In genomic region chr2:197500503-197501179, GRCh38 we compare ENCODE assay signal across 8 cellular contexts. TPM values are rescaled to one million over a fixed set of nuclear protein-coding genes. Genes with fewer than 3 reads are reported as not detected.
DNase-seq lines count a peak whose midpoint lies in the region; ATAC-seq and TF ChIP-seq lines count a peak whose summit lies in the region.

No MANE protein-coding gene starts in this region.

- peaks cover 50% of the 10 kb centered on the region for H3K79me2 ChIP-seq in neural cell (replicated peaks; ENCODE audit: insufficient read depth, low read length)

- CTCF ChIA-PET in activated CD4-positive, alpha-beta T cell treated with anti-CD3 and anti-CD28 coated beads for 36 hours (lab: Charles Lee), result interaction anchor here (0.6 to 2.5 kb wide), 3 partner anchors 15 to 223 kb away, joined by 3 to 11 read pairs (median 9); partner anchors contain the start of genes MOB4 and SF3B1

- H3K36me3 Mint-ChIP-seq in activated CD4-positive, alpha-beta T cell treated with anti-CD3 and anti-CD28 coated beads for 36 hours (ENCODE audit: low read depth), result peaks cover 80% of the 10 kb centered on the region

- no peaks in the 10 kb centered on the region for H3F3A ChIP-seq in neural cell (ENCODE audit: insufficient read depth, low read length, poor library complexity, severe bottlenecking)

- H3K27ac Mint-ChIP-seq in activated CD4-positive, alpha-beta T cell treated with anti-CD3 and anti-CD28 coated beads for 36 hours, result peak overlapping the region; percentile 93

- no peak for TF ChIP-seq EP300 in neural cell (conservative IDR thresholded peaks at IDR 0.05; ENCODE audit: poor library complexity, severe bottlenecking)

- no peaks in the 10 kb centered on the region for H3K9me2 ChIP-seq in neural cell (ENCODE audit: insufficient read depth, low read length)

- H3K9me3 ChIP-seq in RWPE2 (ENCODE audit: severe bottlenecking) (no peaks in the 10 kb centered on the region), neural cell (ENCODE audit: low read length) (no peaks in the 10 kb centered on the region)

- no peaks in the 10 kb centered on the region for H3K9me3 Mint-ChIP-seq in activated CD4-positive, alpha-beta T cell treated with anti-CD3 and anti-CD28 coated beads for 36 hours (ENCODE audit: low read depth)

- no peak for TF ChIP-seq RAD21 in neural cell (conservative IDR thresholded peaks at IDR 0.05)

- peak overlapping the region; percentile 72 for H3K4me3 ChIP-seq in RWPE2 (ENCODE audit: severe bottlenecking)
- peak overlapping the region; percentile 82 for H3K4me3 ChIP-seq in epithelial cell of proximal tubule (ENCODE audit: low read depth, low read length)
- H3K4me3 ChIP-seq in neural cell (ENCODE audit: low read length), result peak overlapping the region; percentile 96

- H3K4me3 Mint-ChIP-seq in activated CD4-positive, alpha-beta T cell treated with anti-CD3 and anti-CD28 coated beads for 36 hours, result peak overlapping the region; percentile 92

- H3K4me1 Mint-ChIP-seq in activated CD4-positive, alpha-beta T cell treated with anti-CD3 and anti-CD28 coated beads for 36 hours, result peaks cover 50% of the 10 kb centered on the region

- no peaks in the 10 kb centered on the region for H4K20me1 ChIP-seq in neural cell (ENCODE audit: insufficient read depth)

- POLR2A ChIA-PET in activated CD4-positive, alpha-beta T cell treated with anti-CD3 and anti-CD28 coated beads for 36 hours (lab: Charles Lee), result interaction anchor here (1.0 to 2.7 kb wide), 7 partner anchors 10 to 99 kb away, joined by 3 to 29 read pairs (median 9); partner anchors contain the start of genes COQ10B, MOB4 and SF3B1

- intact Hi-C loops in activated CD4-positive, alpha-beta T cell treated with anti-CD3 and anti-CD28 coated beads for 36 hours (cut with DNase I, micrococcal nuclease), result loop anchor here (1.0 to 10.0 kb wide), 10 partner anchors 15 to 1329 kb away; partner anchors contain the start of genes COQ10B (in 2 of the 2), MARS2 (in 2 of the 2), SF3B1 (in 2 of the 2) and CCDC150 (in 1 of the 2)

- peak overlapping the region; percentile 60 for H3K4me2 ChIP-seq in neural cell (ENCODE audit: low read length)

- peak overlapping the region; percentile 66 for H2AFZ ChIP-seq in neural cell (ENCODE audit: low read depth, low read length)

- peaks cover 25% of the 10 kb centered on the region for H3K4me1 ChIP-seq in RWPE2 (ENCODE audit: insufficient read depth, poor library complexity, severe bottlenecking)

- H3K27ac ChIP-seq in RWPE2 (ENCODE audit: poor library complexity, severe bottlenecking) (peak overlapping the region; percentile 85), neural cell (ENCODE audit: low read length) (peak overlapping the region; percentile 87)

- peak overlapping the region; percentile 86 for H3K9ac ChIP-seq in neural cell (ENCODE audit: low read length)

- H3K27me3 ChIP-seq in RWPE2 (ENCODE audit: insufficient read depth, poor library complexity, severe bottlenecking) (no peaks in the 10 kb centered on the region), neural cell (ENCODE audit: insufficient read depth, low read depth, low read length) (no peaks in the 10 kb centered on the region)

- no peaks in the 10 kb centered on the region for H3K27me3 Mint-ChIP-seq in activated CD4-positive, alpha-beta T cell treated with anti-CD3 and anti-CD28 coated beads for 36 hours

- TF ChIP-seq CTCF in RWPE2 (IDR thresholded peaks at IDR 0.05; ENCODE audit: poor library complexity, severe bottlenecking) (no peak), epithelial cell of proximal tubule (conservative IDR thresholded peaks at IDR 0.05; ENCODE audit: low read depth, low read length) (no peak), neural cell (IDR thresholded peaks at IDR 0.05; ENCODE audit: poor library complexity, severe bottlenecking) (no peak)

- no peak for DNase-seq in activated CD4-positive, alpha-beta T cell treated with anti-CD3 and anti-CD28 coated beads for 36 hours
- DNase-seq in activated CD4-positive, alpha-beta T cell treated with anti-CD3 and anti-CD28 coated beads, Interleukin-2, amount 50 U/mL, for 4 hours, result no peak
- no peak for DNase-seq in RWPE2 (ENCODE audit: low spot score)
- no peak for DNase-seq in epithelial cell of proximal tubule (ENCODE audit: low read depth)
- DNase-seq in RPMI8226, result no peak
- DNase-seq in NK-92 (lab: John Stamatoyannopoulos, UW; ENCODE audit: unreplicated experiment), result no peak

- ATAC-seq in activated CD4-positive, alpha-beta T cell treated with anti-CD3 and anti-CD28 coated beads for 36 hours, result peak; percentile 2
- ATAC-seq in HG02798 (IDR thresholded peaks at IDR 0.05; ENCODE audit: poor library complexity, unreplicated experiment), result peak; percentile 2
- ATAC-seq in RWPE2 (ENCODE audit: low read depth), result no peak

- H3K36me3 ChIP-seq in RWPE2 (ENCODE audit: low read depth) (peaks cover 72% of the 10 kb centered on the region), neural cell (ENCODE audit: insufficient read depth, low read length) (peaks cover 6% of the 10 kb centered on the region)

TF ChIP-seq in neural cell, 6 proteins besides CTCF, POLR2A, EP300 and RAD21:
- no peak for TF ChIP-seq EZH2 (IDR thresholded peaks at IDR 0.05; ENCODE audit: borderline replicate concordance, insufficient read depth, low read length, poor library complexity, severe bottlenecking)
- TF ChIP-seq MXI1 (conservative IDR thresholded peaks at IDR 0.05; ENCODE audit: poor library complexity, severe bottlenecking), result no peak
- no peak for TF ChIP-seq TAF1 (IDR thresholded peaks at IDR 0.05; ENCODE audit: low read depth)
- TF ChIP-seq SMC3 (conservative IDR thresholded peaks at IDR 0.05; ENCODE audit: poor library complexity), result no peak
- TF ChIP-seq REST (IDR thresholded peaks at IDR 0.05; ENCODE audit: borderline replicate concordance), result no peak
TF ChIP-seq in neural cell: peak in this region for 0.

RNA-seq across cellular contexts. Expression of gene HSPE1, which starts 0.5 kb away (rescaled TPM):
- 100 to 1,000 TPM; 250 to 356 TPM for total RNA-seq in activated CD4-positive, alpha-beta T cell treated with anti-CD3 and anti-CD28 coated beads for 36 hours
- 349 and 354 TPM in 2 replicates for total RNA-seq in epithelial cell of proximal tubule
- 136 and 177 TPM in 2 replicates for polyA plus RNA-seq in neural cell
- polyA minus RNA-seq in neural cell, result 60.6 and 75.7 TPM in 2 replicates

RNA-seq across cellular contexts. Expression of gene HSPD1, which starts 1.0 kb away (rescaled TPM):
- 1,000 to 10,000 TPM in 1 of 2 experiments, 100 to 1,000 TPM in 1; 872 to 1,138 TPM for total RNA-seq in activated CD4-positive, alpha-beta T cell treated with anti-CD3 and anti-CD28 coated beads for 36 hours
- total RNA-seq in epithelial cell of proximal tubule, result 407 and 601 TPM in 2 replicates
- 226 and 229 TPM in 2 replicates for polyA plus RNA-seq in neural cell
- 189 and 201 TPM in 2 replicates for polyA minus RNA-seq in neural cell

RNA-seq across cellular contexts. Expression of gene MOB4, which starts 15.2 kb away (rescaled TPM):
- total RNA-seq in activated CD4-positive, alpha-beta T cell treated with anti-CD3 and anti-CD28 coated beads for 36 hours, result 10 to 100 TPM; 10.8 to 17.1 TPM
- total RNA-seq in epithelial cell of proximal tubule, result 36.3 and 44.1 TPM in 2 replicates
- 60.5 and 81.5 TPM in 2 replicates for polyA plus RNA-seq in neural cell
- polyA minus RNA-seq in neural cell, result 93.0 and 105 TPM in 2 replicates

RNA-seq across cellular contexts. Expression of gene COQ10B, which starts 47.3 kb away (rescaled TPM):
- total RNA-seq in activated CD4-positive, alpha-beta T cell treated with anti-CD3 and anti-CD28 coated beads for 36 hours, result 10 to 100 TPM in 1 of 2 experiments, 1 to 10 TPM in 1; 9.7 to 13.3 TPM
- 16.7 and 17.9 TPM in 2 replicates for total RNA-seq in epithelial cell of proximal tubule
- polyA plus RNA-seq in neural cell, result 22.5 and 28.4 TPM in 2 replicates
- polyA minus RNA-seq in neural cell, result 30.3 and 33.6 TPM in 2 replicates
